16 cellular contexts compared by ENCODE assay signal in the genomic region with DNA sequence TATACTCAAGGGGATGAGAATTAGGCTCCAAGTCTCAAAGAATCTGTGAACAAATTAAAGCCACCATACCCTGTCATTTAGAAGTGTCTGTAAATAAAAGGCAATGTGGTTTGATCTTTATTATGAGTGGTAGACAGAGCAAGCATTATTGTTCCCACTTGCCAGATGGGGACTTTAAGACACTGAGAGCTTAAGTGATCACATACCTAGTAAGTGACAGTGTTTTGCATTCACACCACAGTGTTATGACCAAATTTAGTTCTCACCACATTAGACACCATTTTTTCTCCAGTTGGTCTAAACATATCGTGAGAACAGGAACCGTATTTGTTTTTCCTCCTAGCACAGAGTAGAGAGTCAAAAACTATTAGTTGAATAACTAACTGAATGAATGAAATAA. TPM values are rescaled to one million over a fixed set of nuclear protein-coding genes. Genes with fewer than 3 reads are reported as not detected.
DNase-seq lines count a peak whose midpoint lies in the region; ATAC-seq, FAIRE-seq and TF ChIP-seq lines count a peak whose summit lies in the region.
"Had no signal": no experiment of that assay in that cellular context is flagged by ENCODE, and none has a peak within 500 bp of the region (broad histone marks: within the 10 kb centered on the region; RNA-seq: fewer than 3 reads in every experiment).

No MANE protein-coding gene starts in this region.

- no peak overlapping the region for H3K4me3 Mint-ChIP-seq in T-helper 2 cell treated with Interferon-gamma antibody and Interleukin-4, amounts not matched to agents 5 μg/mL and 100 μg/mL, for 36 hours
- peak overlapping the region; percentile 30 for H3K4me3 Mint-ChIP-seq in natural killer cell

- intact Hi-C loops in natural killer cell (cut with micrococcal nuclease) (loop anchor here (1.0 kb wide), 1 partner anchor 66 kb away; the partner anchor contains the start of gene CD96), Right ventricle myocardium superior (cut with DNase I) (no loop called here)

- H3K36me3 Mint-ChIP-seq in T-helper 2 cell treated with Interferon-gamma antibody and Interleukin-4, amounts not matched to agents 5 μg/mL and 100 μg/mL, for 36 hours (ENCODE audit: low read depth) = peaks cover 87% of the 10 kb centered on the region
- peaks cover 13% of the 10 kb centered on the region for H3K36me3 Mint-ChIP-seq in natural killer cell

- no peak for TF ChIP-seq POLR2A in GM12892 (IDR thresholded peaks at IDR 0.05; ENCODE audit: low read depth, low read length)

- peak; percentile 35 for ATAC-seq in GM19397 (IDR thresholded peaks at IDR 0.05; ENCODE audit: unreplicated experiment)
- peak; percentile 77 to 87 (median 81) for ATAC-seq in natural killer cell
- no peak for ATAC-seq in Right ventricle myocardium superior (ENCODE audit: poor library complexity)
- ATAC-seq: left lung, SK-N-SH treated with all-trans-retinoic acid at 6 μM for 48 hours had no signal

- H3K4me1 Mint-ChIP-seq in T-helper 2 cell treated with Interferon-gamma antibody and Interleukin-4, amounts not matched to agents 5 μg/mL and 100 μg/mL, for 36 hours (ENCODE audit: low read depth) = peaks cover 87% of the 10 kb centered on the region
- peaks cover 47 to 58% of the 10 kb centered on the region in 2 donors for H3K4me1 Mint-ChIP-seq in natural killer cell

- FAIRE-seq in GM12892 (lab: Jason Lieb, UNC) = peak; percentile 60

- no peak for TF ChIP-seq CTCF in natural killer cell (IDR thresholded peaks at IDR 0.05)

- peaks cover 4% of the 10 kb centered on the region for H3K9me3 Mint-ChIP-seq in T-helper 2 cell treated with Interferon-gamma antibody and Interleukin-4, amounts not matched to agents 5 μg/mL and 100 μg/mL, for 36 hours
- H3K9me3 Mint-ChIP-seq in natural killer cell = peaks cover 0 to 2% of the 10 kb centered on the region in 2 donors

- H3K27ac Mint-ChIP-seq in T-helper 2 cell treated with Interferon-gamma antibody and Interleukin-4, amounts not matched to agents 5 μg/mL and 100 μg/mL, for 36 hours = peak overlapping the region; percentile 72
- H3K27ac Mint-ChIP-seq in natural killer cell = peak overlapping the region; percentile 91 to 93
- H3K27ac Mint-ChIP-seq: progenitor cell of endocrine pancreas had no signal

- no peaks in the 10 kb centered on the region for H3K27me3 Mint-ChIP-seq in T-helper 2 cell treated with Interferon-gamma antibody and Interleukin-4, amounts not matched to agents 5 μg/mL and 100 μg/mL, for 36 hours (ENCODE audit: low read depth)
- no peaks in the 10 kb centered on the region for H3K27me3 Mint-ChIP-seq in natural killer cell (ENCODE audit: low read depth in 2 of 2)

- no peak for DNase-seq in GM12892 (ENCODE audit: insufficient read length)
- DNase-seq in T-helper 2 cell treated with Interferon-gamma antibody and Interleukin-4, amounts not matched to agents 5 μg/mL and 100 μg/mL, for 36 hours (ENCODE audit: low spot score) = no peak
- no peak for DNase-seq in natural killer cell
- no peak for DNase-seq in cortex of kidney (lab: John Stamatoyannopoulos, UW)
- DNase-seq in Right ventricle myocardium superior = no peak
- DNase-seq in HPDE6-E6E7 (ENCODE audit: extremely low spot score) = no peak
- DNase-seq: C1 segment of cervical spinal cord; left lung; NCI-H1092 treated with DMSO at 0.1 percent for 48 hours; NCI-H2227 treated with DMSO at 0.1 percent for 48 hours; stimulated activated CD4-positive, alpha-beta T cell treated with anti-CD3 and anti-CD28 coated beads, Interleukin-15, amount 100 ng/mL, for 24 hours had no signal

RNA-seq across cellular contexts. Expression of gene ZBED2, which starts 13.2 kb away (rescaled TPM):
- 3.2 TPM for polyA plus RNA-seq in GM12892 (2012; ENCODE audit: missing spikeins)
- total RNA-seq in natural killer cell = under 1 TPM in 1 of 3 donors, not detected in 2; 0.26 TPM
- not detected for total RNA-seq in Right ventricle myocardium superior
- total RNA-seq: fibroblast of lung, progenitor cell of endocrine pancreas, thoracic aorta had no signal
